Comparison of ENCODE assay signal across 5 cellular contexts in genomic region chr4:122050836-122051235, GRCh38.
"Had no signal": no experiment of that assay in that cellular context is flagged by ENCODE, and none has a peak within 500 bp of the region (broad histone marks: within the 10 kb centered on the region; RNA-seq: fewer than 3 reads in every experiment).

No MANE protein-coding gene starts in this region.

- ATAC-seq: GM23338, K562 had no signal

- H3K4me3 ChIP-seq: GM23338, K562 had no signal

- DNase-seq: H9, HCEC 1CT, IMR-90 had no signal
